Comparison of ENCODE assay signal across 31 cellular contexts in genomic region chr4:144985014-144985413, GRCh38.
"Had no signal": no experiment of that assay in that cellular context is flagged by ENCODE, and none has a peak within 500 bp of the region (broad histone marks: within the 10 kb centered on the region; RNA-seq: fewer than 3 reads in every experiment).

No MANE protein-coding gene starts in this region.

- H3K4me3 ChIP-seq: PC-9 had no signal

- H2AFZ ChIP-seq: PC-9 had no signal

- H3K27ac ChIP-seq: PC-9, RWPE1, VCaP had no signal

- DNase-seq: activated B cell treated with CpG ODN at 0.5 μM for 24 hours; activated CD4-positive, alpha-beta memory T cell treated with anti-CD3 and anti-CD28 coated beads for 36 hours; activated CD4-positive, alpha-beta T cell treated with anti-CD3 and anti-CD28 coated beads for 4 hours; activated CD4-positive, alpha-beta T cell treated with anti-CD3 and anti-CD28 coated beads, Interleukin-2, amount 50 U/mL, for 1 hour; activated CD4-positive, CD25-positive, alpha-beta regulatory T cell treated with anti-CD3 and anti-CD28 coated beads, Interleukin-2, amount 50 U/mL, for 72 hours; activated CD8-positive, alpha-beta memory T cell treated with anti-CD3 and anti-CD28 coated beads, Interleukin-2, amount 50 U/mL, for 4 hours; activated gamma-delta T cell treated with Interleukin-2 at 50 U/mL for 16 hours; activated naive CD4-positive, alpha-beta T cell treated with anti-CD3 and anti-CD28 coated beads for 36 hours; activated T-cell treated with anti-CD3 and anti-CD28 coated beads for 4 hours; activated T-cell treated with anti-CD3 and anti-CD28 coated beads, Interleukin-2, amount 50 U/mL, for 4 hours; anterior cingulate cortex; caudate nucleus; cerebellar nuclear complex; Karpas-422; NCI-H1105; NCI-H1417 treated with DMSO at 0.1 percent for 48 hours; NCI-H187 treated with DMSO at 0.1 percent for 48 hours; NCI-H2081 treated with DMSO at 0.1 percent for 48 hours; NCI-H345; NCI-H524 treated with DMSO at 0.1 percent for 48 hours; NK-92 treated with Interleukin-12 subunit alpha and Interleukin-12 subunit beta, amount 100 ng/mL, for 24 hours; PC-9; SIG-M5; SW 1271; T-helper 1 cell; T-helper 2 cell; T-helper 9 cell had no signal

- H3K4me2 ChIP-seq: PC-9 had no signal

- ATAC-seq: activated naive CD4-positive, alpha-beta T cell treated with anti-CD3 and anti-CD28 coated beads, Interleukin-2, amount 50 U/mL, for 72 hours; activated T-cell treated with anti-CD3 and anti-CD28 coated beads, Interleukin-2, amount 50 U/mL, for 4 hours; Right ventricle myocardium inferior had no signal
